ENCODE assay signal across 23 cellular contexts in genomic region chr3:85539232-85539631, GRCh38.
"Had no signal": no experiment of that assay in that cellular context is flagged by ENCODE, and none has a peak within 500 bp of the region (broad histone marks: within the 10 kb centered on the region; RNA-seq: fewer than 3 reads in every experiment).

No MANE protein-coding gene starts in this region.

- ATAC-seq: activated CD4-positive, alpha-beta T cell treated with anti-CD3 and anti-CD28 coated beads for 36 hours; activated CD8-positive, alpha-beta T cell treated with anti-CD3 and anti-CD28 coated beads for 36 hours; activated T-cell treated with anti-CD3 and anti-CD28 coated beads, Interleukin-2, amount 50 U/mL, for 72 hours; Panc1 had no signal

- FAIRE-seq: colon had no signal

- H3K36me3 Mint-ChIP-seq: activated naive CD4-positive, alpha-beta T cell treated with anti-CD3 and anti-CD28 coated beads, Interleukin-2, amount 10 ng/mL, durations not matched to agents 7 days and 5 days; activated naive CD8-positive, alpha-beta T cell treated with anti-CD3 and anti-CD28 coated beads for 36 hours had no signal

- H3K27me3 Mint-ChIP-seq: activated CD4-positive, alpha-beta T cell treated with anti-CD3 and anti-CD28 coated beads for 36 hours; activated CD8-positive, alpha-beta T cell treated with anti-CD3 and anti-CD28 coated beads for 36 hours; activated naive CD4-positive, alpha-beta T cell treated with anti-CD3 and anti-CD28 coated beads, Interleukin-2, amount 10 ng/mL, durations not matched to agents 7 days and 5 days; activated naive CD8-positive, alpha-beta T cell treated with anti-CD3 and anti-CD28 coated beads for 36 hours had no signal

- DNase-seq: activated CD4-positive, alpha-beta T cell treated with anti-CD3 and anti-CD28 coated beads for 36 hours; activated CD8-positive, alpha-beta memory T cell treated with anti-CD3 and anti-CD28 coated beads, Interleukin-2, amount 50 U/mL, for 4 hours; activated CD8-positive, alpha-beta T cell treated with anti-CD3 and anti-CD28 coated beads for 36 hours; activated gamma-delta T cell treated with Interleukin-2 at 50 U/mL for 16 hours; activated naive CD4-positive, alpha-beta T cell treated with anti-CD3 and anti-CD28 coated beads, Interleukin-2, amount 10 ng/mL, durations not matched to agents 7 days and 5 days; activated naive CD8-positive, alpha-beta T cell treated with anti-CD3 and anti-CD28 coated beads for 36 hours; activated T-cell treated with anti-CD3 and anti-CD28 coated beads, Interleukin-2, amount 50 U/mL, for 72 hours; cerebellar nuclear complex; Karpas-422; NCI-H1105; NCI-H1436; NCI-H1694 treated with DMSO at 0.1 percent for 48 hours; NCI-H2081 treated with DMSO at 0.1 percent for 48 hours; NCI-H446; NCI-H524; OCI-M1; Right ventricle myocardium superior; T-helper 1 cell; WERI-Rb-1 had no signal

- H3K27ac ChIP-seq: RWPE1, WERI-Rb-1 had no signal

- H3K4me3 Mint-ChIP-seq: activated CD4-positive, alpha-beta T cell treated with anti-CD3 and anti-CD28 coated beads for 36 hours; activated CD8-positive, alpha-beta T cell treated with anti-CD3 and anti-CD28 coated beads for 36 hours; activated naive CD4-positive, alpha-beta T cell treated with anti-CD3 and anti-CD28 coated beads, Interleukin-2, amount 10 ng/mL, durations not matched to agents 7 days and 5 days; activated naive CD8-positive, alpha-beta T cell treated with anti-CD3 and anti-CD28 coated beads for 36 hours; activated T-cell treated with anti-CD3 and anti-CD28 coated beads, Interleukin-2, amount 50 U/mL, for 72 hours had no signal

- H3K27ac Mint-ChIP-seq: activated CD4-positive, alpha-beta T cell treated with anti-CD3 and anti-CD28 coated beads for 36 hours; activated CD8-positive, alpha-beta T cell treated with anti-CD3 and anti-CD28 coated beads for 36 hours; activated naive CD4-positive, alpha-beta T cell treated with anti-CD3 and anti-CD28 coated beads, Interleukin-2, amount 10 ng/mL, durations not matched to agents 7 days and 5 days; activated naive CD8-positive, alpha-beta T cell treated with anti-CD3 and anti-CD28 coated beads for 36 hours; activated T-cell treated with anti-CD3 and anti-CD28 coated beads, Interleukin-2, amount 50 U/mL, for 72 hours; activated T-helper 2 cell treated with anti-CD3 and anti-CD28 coated beads, Interferon-gamma antibody, Interleukin-2, Interleukin-4, amounts not matched to agents 10 μg/mL and 5 μg/mL and 100 μg/mL, durations not matched to agents 14 hours and 24 hours and 36 hours had no signal

- H3K9me3 Mint-ChIP-seq: activated naive CD4-positive, alpha-beta T cell treated with anti-CD3 and anti-CD28 coated beads, Interleukin-2, amount 10 ng/mL, durations not matched to agents 7 days and 5 days; activated T-helper 2 cell treated with anti-CD3 and anti-CD28 coated beads, Interferon-gamma antibody, Interleukin-2, Interleukin-4, amounts not matched to agents 10 μg/mL and 5 μg/mL and 100 μg/mL, durations not matched to agents 14 hours and 24 hours and 36 hours had no signal

- H3K36me3 ChIP-seq: WERI-Rb-1 had no signal

- H3K4me1 Mint-ChIP-seq: activated CD4-positive, alpha-beta T cell treated with anti-CD3 and anti-CD28 coated beads for 36 hours; activated naive CD4-positive, alpha-beta T cell treated with anti-CD3 and anti-CD28 coated beads, Interleukin-2, amount 10 ng/mL, durations not matched to agents 7 days and 5 days; activated naive CD8-positive, alpha-beta T cell treated with anti-CD3 and anti-CD28 coated beads for 36 hours had no signal
